ENCODE assay signal across 2 cellular contexts in the genomic region with DNA sequence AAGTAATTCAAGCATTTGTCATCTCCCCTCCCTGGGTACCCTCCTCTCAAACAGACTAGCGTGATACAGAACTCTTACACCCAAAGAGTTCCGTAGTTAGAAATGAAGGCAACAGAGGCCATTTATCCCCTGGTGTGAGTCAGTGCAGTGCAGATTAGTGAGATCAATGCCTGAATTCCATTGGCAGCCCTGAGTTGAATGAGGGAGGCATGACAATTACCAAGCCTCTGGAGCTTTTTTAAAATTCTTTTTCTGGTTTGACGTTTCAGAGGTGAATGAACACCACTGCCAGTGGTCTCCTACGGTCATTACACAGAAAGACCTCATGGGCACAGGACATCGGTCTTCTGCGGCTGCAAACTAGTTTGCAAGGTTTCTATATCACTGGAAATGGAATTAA.
TF ChIP-seq lines count a peak whose summit lies in the region.

No MANE protein-coding gene starts in this region.

TF ChIP-seq in neural cell, 6 proteins besides CTCF, POLR2A, EP300 and RAD21:
- TF ChIP-seq TAF1 (IDR thresholded peaks at IDR 0.05; ENCODE audit: low read depth) (no peak), POLR2AphosphoS5 (IDR thresholded peaks at IDR 0.05) (no peak), REST (IDR thresholded peaks at IDR 0.05; ENCODE audit: borderline replicate concordance) (no peak), MXI1 (conservative IDR thresholded peaks at IDR 0.05; ENCODE audit: poor library complexity, severe bottlenecking) (no peak), SMC3 (conservative IDR thresholded peaks at IDR 0.05; ENCODE audit: poor library complexity) (no peak), EZH2 (IDR thresholded peaks at IDR 0.05; ENCODE audit: borderline replicate concordance, insufficient read depth, low read length, poor library complexity, severe bottlenecking) (no peak)

TF ChIP-seq in SK-N-SH, 30 proteins besides CTCF, POLR2A, EP300 and RAD21:
- no peak for TF ChIP-seq NFIC (IDR thresholded peaks at IDR 0.05; ENCODE audit: borderline replicate concordance)
- no peak for TF ChIP-seq GABPA (IDR thresholded peaks at IDR 0.05; ENCODE audit: low read depth)
- no peak for TF ChIP-seq TAF1 (IDR thresholded peaks at IDR 0.05; ENCODE audit: borderline replicate concordance, low read depth, low read length)
- TF ChIP-seq RXRA (IDR thresholded peaks at IDR 0.05; ENCODE audit: borderline replicate concordance, low read depth): no peak
- TF ChIP-seq GATA2 (CRISPR knock-in tag; IDR thresholded peaks at IDR 0.05): no peak
- TF ChIP-seq FOSL2 (IDR thresholded peaks at IDR 0.05; ENCODE audit: borderline replicate concordance, low read depth): no peak
